In the genomic region with DNA sequence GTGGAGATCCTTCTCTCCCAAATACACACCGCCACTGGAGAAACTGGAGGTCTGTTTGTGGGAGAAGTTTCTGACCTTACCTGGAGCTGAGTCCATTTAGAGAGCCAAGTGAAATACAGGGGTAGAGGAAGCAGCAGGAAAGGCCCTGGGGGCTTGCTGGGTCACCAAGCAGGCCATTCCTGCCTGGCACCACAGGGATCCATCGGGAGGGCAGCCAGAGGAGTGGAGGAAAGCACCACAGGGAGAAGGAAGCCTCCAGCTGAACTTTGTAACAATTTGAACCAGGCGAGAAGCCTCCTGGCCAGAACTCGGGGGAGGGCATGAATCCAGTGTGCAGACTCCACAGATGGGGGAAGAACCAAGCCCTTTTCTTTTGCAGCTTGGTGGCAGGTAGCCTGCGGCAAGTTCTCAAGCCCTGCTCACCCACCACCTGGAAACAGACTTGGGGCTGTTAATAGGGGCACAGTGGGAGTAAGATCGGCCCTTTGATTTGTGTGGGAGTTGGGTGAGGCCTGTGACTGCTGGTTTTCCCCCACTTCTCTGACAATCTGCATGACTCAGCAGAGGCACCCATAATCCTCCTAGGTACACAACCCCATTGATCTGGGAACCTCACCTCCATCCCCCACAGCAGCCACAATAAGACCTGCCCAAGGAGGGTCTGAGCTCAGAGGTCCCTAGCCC, we compare ENCODE assay signal across 29 cellular contexts.
"Had no signal": no experiment of that assay in that cellular context is flagged by ENCODE, and none has a peak within 500 bp of the region (broad histone marks: within the 10 kb centered on the region; RNA-seq: fewer than 3 reads in every experiment).

No MANE protein-coding gene starts in this region.

- H3K79me2 ChIP-seq: parathyroid adenoma had no signal

- H3K27me3 ChIP-seq: brain microvascular endothelial cell, esophagus muscularis mucosa, foreskin keratinocyte, heart right ventricle, right atrium auricular region, thyroid gland, upper lobe of left lung, vagina had no signal

- H3K9me3 Mint-ChIP-seq: stimulated activated memory B cell treated with anti-CD40 and anti-IgM and Interleukin-4, amounts not matched to agents 10 μg/mL and 1 μg/mL and 100 μg/mL, for 72 hours had no signal

- H3K4me1 ChIP-seq: esophagus muscularis mucosa, foreskin keratinocyte, heart right ventricle, parathyroid adenoma, right atrium auricular region, thyroid gland, upper lobe of left lung, vagina had no signal

- H3K9me3 ChIP-seq: thyroid gland, upper lobe of left lung had no signal

- ATAC-seq: activated CD4-positive, CD25-positive, alpha-beta regulatory T cell treated with anti-CD3 and anti-CD28 coated beads, Interleukin-2, amount 50 U/mL, for 24 hours; foreskin keratinocyte; heart right ventricle; stimulated activated memory B cell treated with anti-CD40 and anti-IgM and Interleukin-4, amounts not matched to agents 10 μg/mL and 1 μg/mL and 100 μg/mL, for 72 hours; stimulated activated naive CD8-positive, alpha-beta T cell treated with anti-CD3 and anti-CD28 coated beads, Interleukin-15, amount 100 ng/mL, for 72 hours had no signal

- H3K27me3 Mint-ChIP-seq: naive B cell; stimulated activated memory B cell treated with anti-CD40 and anti-IgM and Interleukin-4, amounts not matched to agents 10 μg/mL and 1 μg/mL and 100 μg/mL, for 72 hours; stimulated activated naive CD8-positive, alpha-beta T cell treated with anti-CD3 and anti-CD28 coated beads, Interleukin-15, amount 100 ng/mL, for 72 hours had no signal

- H3K4me3 Mint-ChIP-seq: mesothelial cell of epicardium; naive B cell; stimulated activated memory B cell treated with anti-CD40 and anti-IgM and Interleukin-4, amounts not matched to agents 10 μg/mL and 1 μg/mL and 100 μg/mL, for 72 hours; stimulated activated naive CD8-positive, alpha-beta T cell treated with anti-CD3 and anti-CD28 coated beads, Interleukin-15, amount 100 ng/mL, for 72 hours had no signal

- H2AFZ ChIP-seq: parathyroid adenoma had no signal

- H3K36me3 Mint-ChIP-seq: naive B cell; stimulated activated memory B cell treated with anti-CD40 and anti-IgM and Interleukin-4, amounts not matched to agents 10 μg/mL and 1 μg/mL and 100 μg/mL, for 72 hours had no signal

- H3K27ac ChIP-seq: brain microvascular endothelial cell, esophagus muscularis mucosa, foreskin keratinocyte, heart right ventricle, parathyroid adenoma, right atrium auricular region, thyroid gland, upper lobe of left lung, vagina, WERI-Rb-1 had no signal

- H3K4me2 ChIP-seq: smooth muscle cell had no signal

- H3K9ac ChIP-seq: parathyroid adenoma had no signal

- H3K27ac Mint-ChIP-seq: mesothelial cell of epicardium; naive B cell; stimulated activated memory B cell treated with anti-CD40 and anti-IgM and Interleukin-4, amounts not matched to agents 10 μg/mL and 1 μg/mL and 100 μg/mL, for 72 hours had no signal

- DNase-seq: activated CD4-positive, alpha-beta T cell treated with anti-CD3 and anti-CD28 coated beads for 48 hours; activated CD4-positive, alpha-beta T cell treated with anti-CD3 and anti-CD28 coated beads, Interleukin-2, amount 50 U/mL, for 48 hours; activated CD8-positive, alpha-beta memory T cell treated with anti-CD3 and anti-CD28 coated beads for 24 hours; activated effector memory CD4-positive, alpha-beta T cell treated with anti-CD3 and anti-CD28 coated beads, Interleukin-2, amount 50 U/mL, for 16 hours; activated naive CD4-positive, alpha-beta T cell treated with anti-CD3 and anti-CD28 coated beads, Interleukin-2, amount 50 U/mL, for 16 hours; amniotic stem cell; brain microvascular endothelial cell; cortex of kidney; foreskin keratinocyte; heart right ventricle; naive B cell; nucleus accumbens; stimulated activated CD4-positive, alpha-beta T cell treated with anti-CD3 and anti-CD28 coated beads, Interleukin-1b, Interleukin-23, amount 100 ng/mL, for 48 hours; stimulated activated CD4-positive, alpha-beta T cell treated with anti-CD3 and anti-CD28 coated beads, Interleukin-4, amount 100 ng/mL, for 4 hours; stimulated activated CD8-positive, alpha-beta memory T cell treated with anti-CD3 and anti-CD28 coated beads, Interleukin-4, amount 100 ng/mL, for 48 hours; stimulated activated naive CD8-positive, alpha-beta T cell treated with anti-CD3 and anti-CD28 coated beads, Interleukin-15, amount 100 ng/mL, for 72 hours; substantia nigra; T-helper 9 cell; thyroid gland; upper lobe of left lung; WERI-Rb-1 had no signal

- H3K4me1 Mint-ChIP-seq: mesothelial cell of epicardium; naive B cell; stimulated activated memory B cell treated with anti-CD40 and anti-IgM and Interleukin-4, amounts not matched to agents 10 μg/mL and 1 μg/mL and 100 μg/mL, for 72 hours; stimulated activated naive CD8-positive, alpha-beta T cell treated with anti-CD3 and anti-CD28 coated beads, Interleukin-15, amount 100 ng/mL, for 72 hours had no signal

- H3K36me3 ChIP-seq: heart right ventricle, right atrium auricular region, thyroid gland, upper lobe of left lung, vagina, WERI-Rb-1 had no signal

- H3K4me3 ChIP-seq: esophagus muscularis mucosa, heart right ventricle, right atrium auricular region, smooth muscle cell, thyroid gland, upper lobe of left lung, vagina had no signal
